ENCODE assay signal across 15 cellular contexts in genomic region chr4:84319124-84319523, GRCh38.
DNase-seq lines count a peak whose midpoint lies in the region; ATAC-seq and TF ChIP-seq lines count a peak whose summit lies in the region.
"Had no signal": no experiment of that assay in that cellular context is flagged by ENCODE, and none has a peak within 500 bp of the region (broad histone marks: within the 10 kb centered on the region; RNA-seq: fewer than 3 reads in every experiment).

No MANE protein-coding gene starts in this region.

- ATAC-seq in left lobe of liver = peak; percentile 32
- no peak for ATAC-seq in GM19395 (IDR thresholded peaks at IDR 0.05; ENCODE audit: unreplicated experiment)
- no peak for ATAC-seq in GM18502 (IDR thresholded peaks at IDR 0.05; ENCODE audit: poor library complexity, unreplicated experiment)
- ATAC-seq: HCT116; stimulated activated effector memory CD8-positive, alpha-beta T cell treated with anti-CD3 and anti-CD28 coated beads, Interleukin-12 subunit alpha, Interleukin-12 subunit beta, amount 100 ng/mL, for 72 hours had no signal

- no peak for TF ChIP-seq CTCF in astrocyte of the spinal cord (IDR thresholded peaks at IDR 0.05; ENCODE audit: low read depth, low read length)

- in situ Hi-C loops in astrocyte of the spinal cord (cut with HindIII; ENCODE audit: low sequenced_read_pairs) = no loop called here

- H3K4me3 ChIP-seq in astrocyte of the spinal cord (ENCODE audit: low read depth, low read length) = no peak overlapping the region
- H3K4me3 ChIP-seq: ovary had no signal

- TF ChIP-seq EP300 in Ishikawa (IDR thresholded peaks at IDR 0.05; ENCODE audit: borderline replicate concordance) = no peak

- DNase-seq in A172 (ENCODE audit: low spot score) (peak; percentile 6), astrocyte of the spinal cord (ENCODE audit: low read depth, low spot score) (peak; percentile 15), left lobe of liver (ENCODE audit: low spot score) (no peak), DMS53 treated with DMSO at 0.1 percent for 48 hours (lab: John Stamatoyannopoulos, UW; ENCODE audit: unreplicated experiment) (no peak)
- DNase-seq in activated naive CD4-positive, alpha-beta T cell treated with Interleukin-2 at 50 U/mL for 16 hours = no peak
- DNase-seq: activated CD4-positive, CD25-positive, alpha-beta regulatory T cell treated with anti-CD3 and anti-CD28 coated beads, Interleukin-2, amount 50 U/mL, for 72 hours; activated T-cell treated with anti-CD3 and anti-CD28 coated beads, Interleukin-2, amount 50 U/mL, for 1 hour; DMS79; NCI-H2081; ovary had no signal

- no peak for TF ChIP-seq RAD21 in Ishikawa (IDR thresholded peaks at IDR 0.05; ENCODE audit: low read depth)

TF ChIP-seq in Ishikawa, 13 proteins besides CTCF, POLR2A, EP300 and RAD21:
- no peak for TF ChIP-seq YY1 (IDR thresholded peaks at IDR 0.05; ENCODE audit: low read depth)
- TF ChIP-seq ZBTB7A (IDR thresholded peaks at IDR 0.05; ENCODE audit: low read depth) = no peak
- no peak for TF ChIP-seq REST (IDR thresholded peaks at IDR 0.05; ENCODE audit: low read depth)
- TF ChIP-seq MAX (IDR thresholded peaks at IDR 0.05) = no peak
- TF ChIP-seq EGR1 (IDR thresholded peaks at IDR 0.05) = no peak
- peak; percentile 78 for TF ChIP-seq CEBPB (IDR thresholded peaks at IDR 0.05)
- TF ChIP-seq CREB1 (IDR thresholded peaks at IDR 0.05; ENCODE audit: low read depth) = no peak

Comparison
In these comparisons a context has a peak if more than half of its experiments do, and no peak if none do; other contexts are left out.
1. DNase-seq: peak in A172 (single experiment) and astrocyte of the spinal cord (single experiment); none in left lobe of liver (single experiment), DMS53 treated with DMSO at 0.1 percent for 48 hours (single experiment) and activated naive CD4-positive, alpha-beta T cell treated with Interleukin-2 at 50 U/mL for 16 hours (single experiment).